Comparison of ENCODE assay signal across 10 cellular contexts in the genomic region with DNA sequence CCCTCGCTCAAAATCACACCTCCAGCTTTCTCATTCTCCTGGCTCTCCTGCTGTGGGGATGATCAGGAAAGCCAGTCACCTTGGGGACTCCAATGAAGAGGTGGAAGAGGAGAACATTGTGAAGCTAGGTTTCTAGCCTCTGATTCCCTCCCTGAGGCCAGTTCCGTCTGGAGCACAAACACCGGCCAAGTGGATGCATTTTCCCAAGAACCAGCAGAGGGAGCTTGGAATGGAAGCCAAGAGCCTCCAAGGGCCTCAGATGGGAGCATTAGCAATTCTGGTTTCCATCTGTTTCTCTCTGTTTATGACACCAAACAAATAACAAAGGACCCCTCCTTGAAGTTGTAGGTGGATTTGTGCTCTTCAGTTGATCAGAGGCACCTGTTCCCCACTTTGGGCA. TPM values are rescaled to one million over a fixed set of nuclear protein-coding genes. Genes with fewer than 3 reads are reported as not detected.
DNase-seq lines count a peak whose midpoint lies in the region; TF ChIP-seq lines count a peak whose summit lies in the region.
"Had no signal": no experiment of that assay in that cellular context is flagged by ENCODE, and none has a peak within 500 bp of the region (broad histone marks: within the 10 kb centered on the region; RNA-seq: fewer than 3 reads in every experiment).

No MANE protein-coding gene starts in this region.

- DNase-seq in NCI-H748 (lab: John Stamatoyannopoulos, UW; ENCODE audit: unreplicated experiment) = peak; percentile 32
- DNase-seq in NCI-H748 treated with DMSO at 0.1 percent for 48 hours (lab: John Stamatoyannopoulos, UW) = no peak
- DNase-seq in SJSA1 (ENCODE audit: low read depth in 1 of 2, low spot score in 2 of 2) = peak; percentile 13 to 45
- peak; percentile 62 for DNase-seq in hepatic stellate cell (ENCODE audit: low spot score)
- no peak for DNase-seq in type B pancreatic cell (ENCODE audit: extremely low spot score, unreplicated experiment)
- DNase-seq in activated T-helper 2 cell treated with anti-CD3 and anti-CD28 coated beads, Interferon-gamma antibody, Interleukin-2, Interleukin-4, amounts not matched to agents 10 μg/mL and 5 μg/mL and 100 μg/mL, durations not matched to agents 14 hours and 24 hours and 36 hours (ENCODE audit: low spot score) = no peak
- no peak for DNase-seq in activated CD4-positive, alpha-beta memory T cell treated with anti-CD3 and anti-CD28 coated beads for 36 hours
- DNase-seq in T-helper 2 cell = no peak

- no peak overlapping the region for H3K4me3 ChIP-seq in SJSA1

- H3K27me3 ChIP-seq in SJSA1 (replicated peaks) = no peaks in the 10 kb centered on the region

- POLR2A ChIA-PET in activated CD4-positive, alpha-beta memory T cell treated with anti-CD3 and anti-CD28 coated beads for 36 hours (lab: Charles Lee) = no interaction called here

- H3K27ac Mint-ChIP-seq in type B pancreatic cell = no peak overlapping the region
- H3K27ac Mint-ChIP-seq in activated T-helper 2 cell treated with anti-CD3 and anti-CD28 coated beads, Interferon-gamma antibody, Interleukin-2, Interleukin-4, amounts not matched to agents 10 μg/mL and 5 μg/mL and 100 μg/mL, durations not matched to agents 14 hours and 24 hours and 36 hours = no peak overlapping the region
- H3K27ac Mint-ChIP-seq in activated CD4-positive, alpha-beta memory T cell treated with anti-CD3 and anti-CD28 coated beads for 36 hours = no peak overlapping the region
- H3K27ac Mint-ChIP-seq: memory B cell; T-helper 1 cell treated with Interleukin-12 subunit alpha and Interleukin-12 subunit beta and Interleukin-4 antibody, amounts not matched to agents 30 μg/mL and 1 μg/mL, for 36 hours had no signal

- H3K9me3 ChIP-seq in SJSA1 (replicated peaks) = no peaks in the 10 kb centered on the region

- H3K9me3 Mint-ChIP-seq in type B pancreatic cell = no peaks in the 10 kb centered on the region
- H3K9me3 Mint-ChIP-seq in activated T-helper 2 cell treated with anti-CD3 and anti-CD28 coated beads, Interferon-gamma antibody, Interleukin-2, Interleukin-4, amounts not matched to agents 10 μg/mL and 5 μg/mL and 100 μg/mL, durations not matched to agents 14 hours and 24 hours and 36 hours = no peaks in the 10 kb centered on the region
- H3K9me3 Mint-ChIP-seq in activated CD4-positive, alpha-beta memory T cell treated with anti-CD3 and anti-CD28 coated beads for 36 hours = no peaks in the 10 kb centered on the region
- H3K9me3 Mint-ChIP-seq: memory B cell; T-helper 1 cell treated with Interleukin-12 subunit alpha and Interleukin-12 subunit beta and Interleukin-4 antibody, amounts not matched to agents 30 μg/mL and 1 μg/mL, for 36 hours had no signal

- H3K36me3 ChIP-seq in SJSA1 = no peaks in the 10 kb centered on the region

- peaks cover 23% of the 10 kb centered on the region for H3K27me3 Mint-ChIP-seq in type B pancreatic cell
- H3K27me3 Mint-ChIP-seq in activated T-helper 2 cell treated with anti-CD3 and anti-CD28 coated beads, Interferon-gamma antibody, Interleukin-2, Interleukin-4, amounts not matched to agents 10 μg/mL and 5 μg/mL and 100 μg/mL, durations not matched to agents 14 hours and 24 hours and 36 hours (ENCODE audit: low read depth) = peaks cover 2% of the 10 kb centered on the region
- peaks cover 3% of the 10 kb centered on the region for H3K27me3 Mint-ChIP-seq in activated CD4-positive, alpha-beta memory T cell treated with anti-CD3 and anti-CD28 coated beads for 36 hours

- peak; percentile 69 for TF ChIP-seq CTCF in type B pancreatic cell (conservative IDR thresholded peaks at IDR 0.05)

- intact Hi-C loops in activated T-helper 2 cell treated with anti-CD3 and anti-CD28 coated beads, Interferon-gamma antibody, Interleukin-2, Interleukin-4, amounts not matched to agents 10 μg/mL and 5 μg/mL and 100 μg/mL, durations not matched to agents 14 hours and 24 hours and 36 hours (cut with micrococcal nuclease) = no loop called here
- intact Hi-C loops in activated CD4-positive, alpha-beta memory T cell treated with anti-CD3 and anti-CD28 coated beads for 36 hours (cut with micrococcal nuclease) = no loop called here

- no peaks in the 10 kb centered on the region for H3K4me1 ChIP-seq in SJSA1 (replicated peaks)

- H3K27ac ChIP-seq in SJSA1 = no peak overlapping the region

- no peaks in the 10 kb centered on the region for H3K4me1 Mint-ChIP-seq in type B pancreatic cell (ENCODE audit: unreplicated experiment)
- no peaks in the 10 kb centered on the region for H3K4me1 Mint-ChIP-seq in activated T-helper 2 cell treated with anti-CD3 and anti-CD28 coated beads, Interferon-gamma antibody, Interleukin-2, Interleukin-4, amounts not matched to agents 10 μg/mL and 5 μg/mL and 100 μg/mL, durations not matched to agents 14 hours and 24 hours and 36 hours (ENCODE audit: low read depth)
- H3K4me1 Mint-ChIP-seq in activated CD4-positive, alpha-beta memory T cell treated with anti-CD3 and anti-CD28 coated beads for 36 hours (ENCODE audit: low read depth) = no peaks in the 10 kb centered on the region
- H3K4me1 Mint-ChIP-seq: memory B cell had no signal

- no peak overlapping the region for H3K4me3 Mint-ChIP-seq in type B pancreatic cell
- no peak overlapping the region for H3K4me3 Mint-ChIP-seq in activated T-helper 2 cell treated with anti-CD3 and anti-CD28 coated beads, Interferon-gamma antibody, Interleukin-2, Interleukin-4, amounts not matched to agents 10 μg/mL and 5 μg/mL and 100 μg/mL, durations not matched to agents 14 hours and 24 hours and 36 hours (ENCODE audit: low read depth)
- H3K4me3 Mint-ChIP-seq in activated CD4-positive, alpha-beta memory T cell treated with anti-CD3 and anti-CD28 coated beads for 36 hours = no peak overlapping the region
- H3K4me3 Mint-ChIP-seq: memory B cell; T-helper 1 cell treated with Interleukin-12 subunit alpha and Interleukin-12 subunit beta and Interleukin-4 antibody, amounts not matched to agents 30 μg/mL and 1 μg/mL, for 36 hours had no signal

- CTCF ChIA-PET in activated CD4-positive, alpha-beta memory T cell treated with anti-CD3 and anti-CD28 coated beads for 36 hours (lab: Charles Lee) = no interaction called here

- no peaks in the 10 kb centered on the region for H3K36me3 Mint-ChIP-seq in type B pancreatic cell
- H3K36me3 Mint-ChIP-seq in activated T-helper 2 cell treated with anti-CD3 and anti-CD28 coated beads, Interferon-gamma antibody, Interleukin-2, Interleukin-4, amounts not matched to agents 10 μg/mL and 5 μg/mL and 100 μg/mL, durations not matched to agents 14 hours and 24 hours and 36 hours (ENCODE audit: low read depth) = no peaks in the 10 kb centered on the region
- no peaks in the 10 kb centered on the region for H3K36me3 Mint-ChIP-seq in activated CD4-positive, alpha-beta memory T cell treated with anti-CD3 and anti-CD28 coated beads for 36 hours
- H3K36me3 Mint-ChIP-seq: memory B cell had no signal

RNA-seq across cellular contexts. Expression of gene NMNAT3, which starts 40.6 kb away (rescaled TPM):
- not detected in 2 replicates for total RNA-seq in SJSA1 (2014; rRNA removed; shearing (Covaris generic))
- total RNA-seq in type B pancreatic cell (ENCODE audit: low replicate concordance) = 7.1 and 9.1 TPM in 2 replicates
- 0.43 and 1.3 TPM in 2 replicates for total RNA-seq in activated T-helper 2 cell treated with anti-CD3 and anti-CD28 coated beads, Interferon-gamma antibody, Interleukin-2, Interleukin-4, amounts not matched to agents 10 μg/mL and 5 μg/mL and 100 μg/mL, durations not matched to agents 14 hours and 24 hours and 36 hours
- total RNA-seq in activated CD4-positive, alpha-beta memory T cell treated with anti-CD3 and anti-CD28 coated beads for 36 hours = 1 to 10 TPM; 1.1 to 2.3 TPM

Comparison
In these comparisons a context has a peak if more than half of its experiments do, and no peak if none do; other contexts are left out.
1. DNase-seq: peak in NCI-H748 (single experiment), SJSA1 (2 of 2) and hepatic stellate cell (single experiment); none in NCI-H748 treated with DMSO at 0.1 percent for 48 hours (single experiment), type B pancreatic cell (single experiment), activated T-helper 2 cell treated with anti-CD3 and anti-CD28 coated beads, Interferon-gamma antibody, Interleukin-2, Interleukin-4, amounts not matched to agents 10 μg/mL and 5 μg/mL and 100 μg/mL, durations not matched to agents 14 hours and 24 hours and 36 hours (single experiment), activated CD4-positive, alpha-beta memory T cell treated with anti-CD3 and anti-CD28 coated beads for 36 hours (single experiment) and T-helper 2 cell (0 of 5).